ENCODE assay signal across 8 cellular contexts in genomic region chr10:11757820-11758463, GRCh38. TPM values are rescaled to one million over a fixed set of nuclear protein-coding genes. Genes with fewer than 3 reads are reported as not detected.
A peak's percentile ranks its signal among the peaks of the same experiment; 100 is the strongest.
DNase-seq lines count a peak whose midpoint lies in the region; ATAC-seq and TF ChIP-seq lines count a peak whose summit lies in the region.

No MANE protein-coding gene starts in this region.

- TF ChIP-seq CTCF in activated CD8-positive, alpha-beta T cell treated with anti-CD3 and anti-CD28 coated beads for 36 hours (IDR thresholded peaks at IDR 0.05) = peak; percentile 90

- H3K27ac ChIP-seq in CD4-positive, alpha-beta memory T cell (ENCODE audit: low read depth, low read length) = no peak overlapping the region

- peaks cover 0 to 1% of the 10 kb centered on the region in 2 donors for H3K27me3 Mint-ChIP-seq in CD4-positive, alpha-beta memory T cell
- H3K27me3 Mint-ChIP-seq in activated CD8-positive, alpha-beta T cell treated with anti-CD3 and anti-CD28 coated beads for 36 hours = no peaks in the 10 kb centered on the region
- peaks cover 4 to 17% of the 10 kb centered on the region in 2 donors for H3K27me3 Mint-ChIP-seq in effector memory CD8-positive, alpha-beta T cell

- no peaks in the 10 kb centered on the region for H3K27me3 ChIP-seq in CD4-positive, alpha-beta memory T cell (ENCODE audit: insufficient read depth, low read length)

- no peak overlapping the region for H3K4me3 Mint-ChIP-seq in CD4-positive, alpha-beta memory T cell
- no peak overlapping the region for H3K4me3 Mint-ChIP-seq in activated CD8-positive, alpha-beta T cell treated with anti-CD3 and anti-CD28 coated beads for 36 hours
- H3K4me3 Mint-ChIP-seq in effector memory CD8-positive, alpha-beta T cell = no peak overlapping the region

- ATAC-seq in GM19328 (IDR thresholded peaks at IDR 0.05; ENCODE audit: unreplicated experiment) (peak; percentile 98), HG03432 (IDR thresholded peaks at IDR 0.05; ENCODE audit: unreplicated experiment) (peak; percentile 98)
- ATAC-seq in activated CD8-positive, alpha-beta T cell treated with anti-CD3 and anti-CD28 coated beads for 36 hours = peak; percentile 100
- ATAC-seq in effector memory CD8-positive, alpha-beta T cell (replicated peaks) = peak; percentile 99

- CTCF ChIA-PET in CD4-positive, alpha-beta memory T cell (lab: Charles Lee; ENCODE audit: partially characterized antibody) = interaction anchor here (0.7 to 8.3 kb wide), 22 partner anchors 10 to 531 kb away, joined by 3 to 132 read pairs (median 5); no protein-coding TSS in a partner anchor
- CTCF ChIA-PET in activated CD8-positive, alpha-beta T cell treated with anti-CD3 and anti-CD28 coated beads for 36 hours (lab: Charles Lee) = interaction anchor here (0.6 to 7.6 kb wide), 50 partner anchors 10 to 273 kb away, joined by 3 to 137 read pairs (median 4); partner anchors contain the start of gene ECHDC3

- peak; percentile 70 to 82 (median 76) for DNase-seq in CD4-positive, alpha-beta memory T cell
- DNase-seq in NCI-H526 treated with DMSO at 0.1 percent for 48 hours (lab: John Stamatoyannopoulos, UW) (peak; percentile 34), mesenteric fat pad (ENCODE audit: low spot score) (peak; percentile 94)
- peak; percentile 92 for DNase-seq in activated CD8-positive, alpha-beta T cell treated with anti-CD3 and anti-CD28 coated beads for 36 hours
- DNase-seq in effector memory CD8-positive, alpha-beta T cell = peak; percentile 73 to 78 (median 77)
- peak; percentile 71 for DNase-seq in stimulated activated CD8-positive, alpha-beta memory T cell treated with anti-CD3 and anti-CD28 coated beads, Interleukin-15, amount 100 ng/mL, for 1 hour (ENCODE audit: low read depth)

- no peaks in the 10 kb centered on the region for H3K9me3 ChIP-seq in CD4-positive, alpha-beta memory T cell (ENCODE audit: control insufficient read depth in 1 of 2, low read length in 2 of 2)

- H3K4me1 Mint-ChIP-seq in CD4-positive, alpha-beta memory T cell = peaks cover 0 to 4% (median 3%) of the 10 kb centered on the region in 4 donors
- H3K4me1 Mint-ChIP-seq in activated CD8-positive, alpha-beta T cell treated with anti-CD3 and anti-CD28 coated beads for 36 hours (ENCODE audit: low read depth) = peaks cover 4% of the 10 kb centered on the region
- no peaks in the 10 kb centered on the region for H3K4me1 Mint-ChIP-seq in effector memory CD8-positive, alpha-beta T cell (ENCODE audit: low read depth in 2 of 2)

- H3K4me1 ChIP-seq in CD4-positive, alpha-beta memory T cell (ENCODE audit: insufficient read depth, low read length) = no peaks in the 10 kb centered on the region

- intact Hi-C loops in CD4-positive, alpha-beta memory T cell (cut with micrococcal nuclease) = loop anchor here (1.0 to 10.0 kb wide), 3 partner anchors 33 to 243 kb away; partner anchors contain the start of gene USP6NL
- intact Hi-C loops in activated CD8-positive, alpha-beta T cell treated with anti-CD3 and anti-CD28 coated beads for 36 hours (cut with micrococcal nuclease) = loop anchor here (1.0 to 2.0 kb wide), 2 partner anchors 59 to 243 kb away; no protein-coding TSS in a partner anchor

- POLR2A ChIA-PET in CD4-positive, alpha-beta memory T cell (lab: Charles Lee; ENCODE audit: partially characterized antibody) = interaction anchor here (0.6 to 1.1 kb wide), 4 partner anchors 9 to 242 kb away, joined by 3 to 4 read pairs (median 3); no protein-coding TSS in a partner anchor
- POLR2A ChIA-PET in activated CD8-positive, alpha-beta T cell treated with anti-CD3 and anti-CD28 coated beads for 36 hours (lab: Charles Lee) = interaction anchor here (0.6 to 1.1 kb wide), 5 partner anchors 19 to 555 kb away, joined by 3 read pairs; no protein-coding TSS in a partner anchor

- H3K36me3 ChIP-seq in CD4-positive, alpha-beta memory T cell (ENCODE audit: insufficient read depth, low read length) = no peaks in the 10 kb centered on the region

- H3K4me3 ChIP-seq in CD4-positive, alpha-beta memory T cell (ENCODE audit: low read length in 2 of 2) = no peak overlapping the region

- no peaks in the 10 kb centered on the region for H3K9me3 Mint-ChIP-seq in CD4-positive, alpha-beta memory T cell
- no peaks in the 10 kb centered on the region for H3K9me3 Mint-ChIP-seq in activated CD8-positive, alpha-beta T cell treated with anti-CD3 and anti-CD28 coated beads for 36 hours
- no peaks in the 10 kb centered on the region for H3K9me3 Mint-ChIP-seq in effector memory CD8-positive, alpha-beta T cell

- H3K27ac Mint-ChIP-seq in CD4-positive, alpha-beta memory T cell = peak overlapping the region in 2 of 7 donors; percentile 25 to 66
- H3K27ac Mint-ChIP-seq in activated CD8-positive, alpha-beta T cell treated with anti-CD3 and anti-CD28 coated beads for 36 hours = no peak overlapping the region
- no peak overlapping the region for H3K27ac Mint-ChIP-seq in effector memory CD8-positive, alpha-beta T cell

- H3K36me3 Mint-ChIP-seq in CD4-positive, alpha-beta memory T cell = no peaks in the 10 kb centered on the region
- H3K36me3 Mint-ChIP-seq in activated CD8-positive, alpha-beta T cell treated with anti-CD3 and anti-CD28 coated beads for 36 hours (ENCODE audit: low read depth) = no peaks in the 10 kb centered on the region
- no peaks in the 10 kb centered on the region for H3K36me3 Mint-ChIP-seq in effector memory CD8-positive, alpha-beta T cell (ENCODE audit: insufficient read depth)

RNA-seq across cellular contexts. Expression of gene ECHDC3, which starts 15.8 kb away (rescaled TPM):
- under 1 TPM; 0.47 to 0.49 TPM for total RNA-seq in CD4-positive, alpha-beta memory T cell
- polyA plus RNA-seq in CD4-positive, alpha-beta memory T cell = under 1 TPM in 1 of 2 donors, not detected in 1; 0.14 TPM
- 1 to 10 TPM; 1.1 to 1.7 TPM for total RNA-seq in activated CD8-positive, alpha-beta T cell treated with anti-CD3 and anti-CD28 coated beads for 36 hours
- 161 TPM for total RNA-seq in mesenteric fat pad

Comparison
In these comparisons a context has a peak if more than half of its experiments do, and no peak if none do; other contexts are left out.
1. DNase-seq: peak in every context shown above with its lines; median percentile 94 in mesenteric fat pad; 92 in activated CD8-positive, alpha-beta T cell treated with anti-CD3 and anti-CD28 coated beads for 36 hours; 77 in effector memory CD8-positive, alpha-beta T cell; 76 in CD4-positive, alpha-beta memory T cell; 71 in stimulated activated CD8-positive, alpha-beta memory T cell treated with anti-CD3 and anti-CD28 coated beads, Interleukin-15, amount 100 ng/mL, for 1 hour; 34 in NCI-H526 treated with DMSO at 0.1 percent for 48 hours.
2. RNA of gene ECHDC3, which starts 15.8 kb away (total RNA-seq): 161 TPM in mesenteric fat pad (single experiment); 1.1 to 1.7 TPM in activated CD8-positive, alpha-beta T cell treated with anti-CD3 and anti-CD28 coated beads for 36 hours and 0.47 to 0.49 TPM in CD4-positive, alpha-beta memory T cell; every median in the first group is over 10 times any median in the second.
3. Peak in every context shown above with its lines, with median percentiles within 50 percentile points of each other: ATAC-seq.